ENCODE assay signal across 15 cellular contexts in the genomic region with DNA sequence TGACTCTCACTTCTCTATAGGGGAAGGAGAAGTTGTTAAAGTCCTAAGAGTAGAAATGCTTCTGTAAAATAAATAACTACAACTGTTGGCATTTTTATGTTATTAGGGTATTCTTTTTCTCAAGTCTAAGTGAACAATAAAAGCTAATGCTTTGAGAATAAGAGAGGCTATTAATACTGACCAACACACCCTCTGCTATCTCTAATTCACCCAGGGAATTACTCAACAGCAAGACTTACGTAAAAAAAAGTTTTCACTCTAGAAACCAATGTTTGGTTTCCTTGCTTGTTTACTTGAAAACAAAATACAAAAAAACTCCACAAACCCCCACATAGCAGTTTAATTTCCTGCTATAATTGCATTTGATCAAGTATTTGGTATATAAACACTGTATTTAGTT. TPM values are rescaled to one million over a fixed set of nuclear protein-coding genes. Genes with fewer than 3 reads are reported as not detected.
DNase-seq lines count a peak whose midpoint lies in the region; ATAC-seq and TF ChIP-seq lines count a peak whose summit lies in the region.
"Had no signal": no experiment of that assay in that cellular context is flagged by ENCODE, and none has a peak within 500 bp of the region (broad histone marks: within the 10 kb centered on the region; RNA-seq: fewer than 3 reads in every experiment).

No MANE protein-coding gene starts in this region.

- H3K27ac ChIP-seq in HUES6 (ENCODE audit: low read depth, low read length) (0 out of 2 replicates have a peak overlapping the region, but pooled peaks have one; percentile 41), fibroblast of lung (ENCODE audit: insufficient read depth, low read length) (no peak overlapping the region)
- H3K27ac ChIP-seq: BLaER1, C4-2B had no signal

- H3K4me3 Mint-ChIP-seq in activated T-cell treated with anti-CD3 and anti-CD28 coated beads, Interleukin-2, amount 50 U/mL, for 72 hours: no peak overlapping the region
- H3K4me3 Mint-ChIP-seq: B cell; CD4-positive, CD25-positive, alpha-beta regulatory T cell; CD8-positive, alpha-beta T cell had no signal

- H3K4me2 ChIP-seq in fibroblast of lung (ENCODE audit: extremely low read depth, insufficient read depth, low read length): peak overlapping the region; percentile 71
- H3K4me2 ChIP-seq: BLaER1 had no signal

- DNase-seq in fibroblast of lung (ENCODE audit: low read depth in 2 of 2) (no peak), sciatic nerve (ENCODE audit: low spot score) (no peak), H4 (ENCODE audit: low spot score) (no peak)
- no peak for DNase-seq in activated T-cell treated with anti-CD3 and anti-CD28 coated beads, Interleukin-2, amount 50 U/mL, for 72 hours
- DNase-seq: Caco-2; CD4-positive, CD25-positive, alpha-beta regulatory T cell; CD8-positive, alpha-beta T cell; DMS153; DND-41; HCEC 1CT had no signal

- no peaks in the 10 kb centered on the region for H4K20me1 ChIP-seq in fibroblast of lung (ENCODE audit: control insufficient read depth, extremely low read depth, insufficient read depth, low read length)
- H4K20me1 ChIP-seq: BLaER1 had no signal

- no peak overlapping the region for H3K27ac Mint-ChIP-seq in activated T-cell treated with anti-CD3 and anti-CD28 coated beads, Interleukin-2, amount 50 U/mL, for 72 hours
- H3K27ac Mint-ChIP-seq: B cell; CD4-positive, CD25-positive, alpha-beta regulatory T cell; CD8-positive, alpha-beta T cell had no signal

- no peaks in the 10 kb centered on the region for H3K79me2 ChIP-seq in fibroblast of lung (ENCODE audit: control insufficient read depth, insufficient read depth, low read length)

- no peak overlapping the region for H3K9ac ChIP-seq in HUES6 (ENCODE audit: low read length)
- no peak overlapping the region for H3K9ac ChIP-seq in fibroblast of lung (ENCODE audit: insufficient read depth, low read length)
- H3K9ac ChIP-seq: BLaER1 had no signal

- H3K4me1 ChIP-seq in HUES6 (ENCODE audit: control insufficient read depth, insufficient read depth, low read length): peaks cover 10% of the 10 kb centered on the region; the same call in 1 of the 2 replicates
- peaks cover 2% of the 10 kb centered on the region for H3K4me1 ChIP-seq in fibroblast of lung (ENCODE audit: control insufficient read depth, extremely low read depth, insufficient read depth, low read length)
- H3K4me1 ChIP-seq: BLaER1, Caco-2 had no signal

- H2AFZ ChIP-seq in fibroblast of lung (ENCODE audit: low read length): no peak overlapping the region

- no peaks in the 10 kb centered on the region for H3K9me3 ChIP-seq in HUES6 (ENCODE audit: control insufficient read depth, insufficient read depth, low read depth, low read length)
- H3K9me3 ChIP-seq in fibroblast of lung (ENCODE audit: control insufficient read depth, insufficient read depth, low read depth, low read length): no peaks in the 10 kb centered on the region
- H3K9me3 ChIP-seq: BLaER1, Caco-2 had no signal

- H3K36me3 ChIP-seq in HUES6 (ENCODE audit: control insufficient read depth, insufficient read depth, low read length) (no peaks in the 10 kb centered on the region), fibroblast of lung (ENCODE audit: control insufficient read depth, insufficient read depth, low read length) (no peaks in the 10 kb centered on the region)
- H3K36me3 ChIP-seq: BLaER1 had no signal

- H3K9me3 Mint-ChIP-seq in activated T-cell treated with anti-CD3 and anti-CD28 coated beads, Interleukin-2, amount 50 U/mL, for 72 hours: no peaks in the 10 kb centered on the region
- H3K9me3 Mint-ChIP-seq: CD8-positive, alpha-beta T cell had no signal

- H3K27me3 ChIP-seq in HUES6 (ENCODE audit: control insufficient read depth, insufficient read depth, low read length) (no peaks in the 10 kb centered on the region), fibroblast of lung (ENCODE audit: control insufficient read depth, insufficient read depth, low read length) (no peaks in the 10 kb centered on the region)
- H3K27me3 ChIP-seq: BLaER1 had no signal

- intact Hi-C loops in sciatic nerve (cut with DNase I): no loop called here

- peak; percentile 74 for ATAC-seq in sciatic nerve
- no peak for ATAC-seq in HG03135 (IDR thresholded peaks at IDR 0.05; ENCODE audit: unreplicated experiment)
- ATAC-seq in activated T-cell treated with anti-CD3 and anti-CD28 coated beads, Interleukin-2, amount 50 U/mL, for 72 hours (replicated peaks in 1 of 2): no peak
- ATAC-seq: CD8-positive, alpha-beta T cell had no signal

- H3K36me3 Mint-ChIP-seq in activated T-cell treated with anti-CD3 and anti-CD28 coated beads, Interleukin-2, amount 50 U/mL, for 72 hours (ENCODE audit: insufficient read depth in 2 of 2): no peaks in the 10 kb centered on the region
- H3K36me3 Mint-ChIP-seq: CD4-positive, CD25-positive, alpha-beta regulatory T cell; CD8-positive, alpha-beta T cell had no signal

- H3K4me1 Mint-ChIP-seq in activated T-cell treated with anti-CD3 and anti-CD28 coated beads, Interleukin-2, amount 50 U/mL, for 72 hours (ENCODE audit: low read depth): no peaks in the 10 kb centered on the region
- H3K4me1 Mint-ChIP-seq: B cell had no signal

- H3K4me3 ChIP-seq in HUES6 (ENCODE audit: low read depth, low read length): no peak overlapping the region
- H3K4me3 ChIP-seq in fibroblast of lung (replicated peaks in 1 of 4; ENCODE audit: control extremely low read depth in 1 of 4, insufficient read depth in 1 of 4, low read depth in 3 of 4, low read length in 4 of 4): no peak overlapping the region
- H3K4me3 ChIP-seq: BLaER1 had no signal

- no peak for TF ChIP-seq CTCF in fibroblast of lung (conservative IDR thresholded peaks at IDR 0.05 in 1 of 2, IDR thresholded peaks at IDR 0.05 in 1 of 2; ENCODE audit: low read depth in 1 of 2, low read length in 2 of 2)

- peaks cover 10% of the 10 kb centered on the region for H3K27me3 Mint-ChIP-seq in activated T-cell treated with anti-CD3 and anti-CD28 coated beads, Interleukin-2, amount 50 U/mL, for 72 hours (ENCODE audit: low read depth)

RNA-seq across cellular contexts. Expression of a gene that starts 25.2 kb away (rescaled TPM):
- 59.1 and 203 TPM in 2 replicates for total RNA-seq in fibroblast of lung
- 285 and 904 TPM in 2 replicates for polyA plus RNA-seq in fibroblast of lung
- polyA plus RNA-seq in fibroblast of lung (2012): 154 and 432 TPM in 2 replicates
- polyA minus RNA-seq in fibroblast of lung (ENCODE audit: low replicate concordance): 51.6 and 216 TPM in 2 replicates
- total RNA-seq in sciatic nerve: 38.4 TPM
- 14.5 and 18.5 TPM in 2 replicates for total RNA-seq in H4 (2014; rRNA removed; shearing (Covaris generic))
- total RNA-seq in activated T-cell treated with anti-CD3 and anti-CD28 coated beads, Interleukin-2, amount 50 U/mL, for 72 hours: 1 to 10 TPM; 5.1 to 5.3 TPM
